Comparison of ENCODE assay signal across 25 cellular contexts in genomic region chrX:24334473-24334872, GRCh38. TPM values are rescaled to one million over a fixed set of nuclear protein-coding genes. Genes with fewer than 3 reads are reported as not detected.
"Had no signal": no experiment of that assay in that cellular context is flagged by ENCODE, and none has a peak within 500 bp of the region (broad histone marks: within the 10 kb centered on the region; RNA-seq: fewer than 3 reads in every experiment).

No MANE protein-coding gene starts in this region.

- H3K36me3 Mint-ChIP-seq: activated naive CD8-positive, alpha-beta T cell; brain; memory B cell; natural killer cell treated with Interleukin-12 subunit alpha and Interleukin-12 subunit beta and Interleukin-15 and Interleukin-18, amount 100 ng/mL, for 72 hours had no signal

- H3K9me3 ChIP-seq: gastrocnemius medialis, heart left ventricle, left ventricle myocardium inferior, right atrium auricular region, transverse colon, vagina had no signal

- H3K4me1 Mint-ChIP-seq: activated CD4-positive, alpha-beta T cell treated with anti-CD3 and anti-CD28 coated beads, Interleukin-2, amount 10 ng/mL, durations not matched to agents 24 days and 14 days; brain; memory B cell had no signal

- H3K4me1 ChIP-seq: gastrocnemius medialis, heart left ventricle, left ventricle myocardium inferior, right atrium auricular region, transverse colon, vagina had no signal

- H3K9me3 Mint-ChIP-seq: natural killer cell treated with Interleukin-12 subunit alpha and Interleukin-12 subunit beta and Interleukin-15 and Interleukin-18, amount 100 ng/mL, for 72 hours had no signal

- H3K27me3 Mint-ChIP-seq: progenitor cell of endocrine pancreas had no signal

- ATAC-seq: activated T-cell treated with anti-CD3 and anti-CD28 coated beads, Interleukin-2, amount 50 U/mL, for 72 hours; gastrocnemius medialis; heart left ventricle; natural killer cell treated with Interleukin-12 subunit alpha and Interleukin-12 subunit beta and Interleukin-15 and Interleukin-18, amount 100 ng/mL, for 72 hours; stimulated activated naive CD8-positive, alpha-beta T cell treated with anti-CD3 and anti-CD28 coated beads, Interleukin-15, Interleukin-2, amounts not matched to agents 100 U/mL and 50 U/mL, for 24 hours had no signal

- H3K36me3 ChIP-seq: gastrocnemius medialis, heart left ventricle, left ventricle myocardium inferior, right atrium auricular region, transverse colon, vagina had no signal

- H3K4me3 ChIP-seq: gastrocnemius medialis, heart left ventricle, left ventricle myocardium inferior, right atrium auricular region, skin epidermis, transverse colon, vagina had no signal

- H3K4me3 Mint-ChIP-seq: activated CD4-positive, alpha-beta T cell treated with anti-CD3 and anti-CD28 coated beads, Interleukin-2, amount 10 ng/mL, durations not matched to agents 24 days and 14 days; activated naive CD8-positive, alpha-beta T cell; activated T-cell treated with anti-CD3 and anti-CD28 coated beads, Interleukin-2, amount 50 U/mL, for 72 hours; brain; memory B cell; natural killer cell treated with Interleukin-12 subunit alpha and Interleukin-12 subunit beta and Interleukin-15 and Interleukin-18, amount 100 ng/mL, for 72 hours had no signal

- H3K27ac ChIP-seq: gastrocnemius medialis, heart left ventricle, left ventricle myocardium inferior, right atrium auricular region, skin epidermis, transverse colon, vagina had no signal

- H3K27ac Mint-ChIP-seq: activated CD4-positive, alpha-beta T cell treated with anti-CD3 and anti-CD28 coated beads, Interleukin-2, amount 10 ng/mL, durations not matched to agents 24 days and 14 days; activated naive CD8-positive, alpha-beta T cell; activated T-cell treated with anti-CD3 and anti-CD28 coated beads, Interleukin-2, amount 50 U/mL, for 72 hours; brain; memory B cell; natural killer cell treated with Interleukin-12 subunit alpha and Interleukin-12 subunit beta and Interleukin-15 and Interleukin-18, amount 100 ng/mL, for 72 hours; progenitor cell of endocrine pancreas had no signal

- H3K27me3 ChIP-seq: gastrocnemius medialis, right atrium auricular region, transverse colon, vagina had no signal

- DNase-seq: activated CD4-positive, alpha-beta T cell treated with anti-CD3 and anti-CD28 coated beads, Interleukin-2, amount 10 ng/mL, durations not matched to agents 24 days and 14 days; activated CD4-positive, CD25-positive, alpha-beta regulatory T cell; activated CD8-positive, alpha-beta memory T cell treated with anti-CD3 and anti-CD28 coated beads, Interleukin-2, amount 50 U/mL, for 48 hours; activated gamma-delta T cell; activated T-cell treated with anti-CD3 and anti-CD28 coated beads, Interleukin-2, amount 50 U/mL, for 72 hours; amniotic stem cell; effector CD8-positive, alpha-beta T cell; gastrocnemius medialis; heart left ventricle; islet precursor cell; left ventricle myocardium inferior; stimulated activated CD4-positive, alpha-beta T cell treated with anti-CD3 and anti-CD28 coated beads, Interleukin-4, amount 100 ng/mL, for 4 hours; stimulated activated CD8-positive, alpha-beta memory T cell treated with anti-CD3 and anti-CD28 coated beads, Interleukin-4, amount 100 ng/mL, for 48 hours; stimulated activated naive CD8-positive, alpha-beta T cell treated with anti-CD3 and anti-CD28 coated beads, Interleukin-15, Interleukin-2, amounts not matched to agents 100 U/mL and 50 U/mL, for 24 hours; T-helper 2 cell; transverse colon had no signal

RNA-seq across cellular contexts. Expression of gene SUPT20HL2, which starts 20.6 kb away (rescaled TPM):
- total RNA-seq: activated T-cell treated with anti-CD3 and anti-CD28 coated beads, Interleukin-2, amount 50 U/mL, for 72 hours; endothelial cell of umbilical vein; gastrocnemius medialis; left ventricle myocardium inferior; natural killer cell treated with Interleukin-12 subunit alpha and Interleukin-12 subunit beta and Interleukin-15 and Interleukin-18, amount 100 ng/mL, for 72 hours; progenitor cell of endocrine pancreas; right atrium auricular region; transverse colon; vagina had no signal
- polyA plus RNA-seq: endothelial cell of umbilical vein, heart left ventricle had no signal

RNA-seq across cellular contexts. Expression of gene SUPT20HL1, which starts 26.0 kb away (rescaled TPM):
- total RNA-seq: activated CD4-positive, alpha-beta T cell treated with anti-CD3 and anti-CD28 coated beads, Interleukin-2, amount 10 ng/mL, durations not matched to agents 24 days and 14 days; activated T-cell treated with anti-CD3 and anti-CD28 coated beads, Interleukin-2, amount 50 U/mL, for 72 hours; endothelial cell of umbilical vein; gastrocnemius medialis; heart left ventricle; left ventricle myocardium inferior; natural killer cell treated with Interleukin-12 subunit alpha and Interleukin-12 subunit beta and Interleukin-15 and Interleukin-18, amount 100 ng/mL, for 72 hours; progenitor cell of endocrine pancreas; right atrium auricular region; vagina had no signal
- polyA plus RNA-seq: endothelial cell of umbilical vein, heart left ventricle had no signal
